ENCODE assay signal across 12 cellular contexts in the genomic region with DNA sequence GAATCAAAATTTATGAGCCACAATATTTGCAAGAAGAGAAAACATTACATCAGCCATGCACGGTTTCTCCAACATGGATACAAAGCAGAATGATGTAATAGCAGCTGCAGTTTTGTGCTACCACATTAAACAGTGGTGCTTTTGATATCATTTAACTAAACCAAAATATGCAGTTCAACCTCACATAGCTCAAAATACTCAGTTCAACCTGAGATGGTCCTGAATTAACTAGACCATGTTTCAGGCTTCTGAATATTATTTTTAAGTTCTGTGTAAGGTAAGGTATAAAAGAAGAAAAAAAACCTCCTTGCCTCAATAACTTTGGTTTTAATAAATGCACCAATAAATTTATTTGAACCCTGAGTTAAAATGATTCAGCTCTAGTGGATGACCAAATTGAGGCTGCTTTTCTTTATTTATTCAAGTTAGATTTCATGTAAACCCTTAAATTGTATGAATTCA. TPM values are rescaled to one million over a fixed set of nuclear protein-coding genes. Genes with fewer than 3 reads are reported as not detected.
DNase-seq lines count a peak whose midpoint lies in the region; ATAC-seq and TF ChIP-seq lines count a peak whose summit lies in the region.
"Had no signal": no experiment of that assay in that cellular context is flagged by ENCODE, and none has a peak within 500 bp of the region (broad histone marks: within the 10 kb centered on the region; RNA-seq: fewer than 3 reads in every experiment).

No MANE protein-coding gene starts in this region.

- no peak overlapping the region for H3K4me3 ChIP-seq in AG10803 (ENCODE audit: low read length)
- H3K4me3 ChIP-seq in IMR-90 (ENCODE audit: insufficient read depth, low read depth, low read length): no peak overlapping the region

- POLR2A ChIA-PET in IMR-90 (lab: Charles Lee; ENCODE audit: unreplicated experiment): no interaction called here

- no peaks in the 10 kb centered on the region for H3K9me3 Mint-ChIP-seq in activated naive CD8-positive, alpha-beta T cell treated with anti-CD3 and anti-CD28 coated beads, Interleukin-2, amount 50 U/mL, for 24 hours
- H3K9me3 Mint-ChIP-seq: natural killer cell treated with Interleukin-12 subunit alpha and Interleukin-12 subunit beta and Interleukin-15 and Interleukin-18, amount 100 ng/mL, for 72 hours had no signal

- H2BK5ac ChIP-seq in IMR-90 (ENCODE audit: low read depth, low read length, poor library complexity, severe bottlenecking): no peak overlapping the region

- H3K9ac ChIP-seq in IMR-90 (ENCODE audit: low read depth, low read length): peak overlapping the region; percentile 73

- H2AK5ac ChIP-seq in IMR-90 (ENCODE audit: low read depth, low read length): no peak overlapping the region

- in situ Hi-C loops in IMR-90 (cut with MboI; ENCODE audit: low sequenced_read_pairs): no loop called here

- H2BK120ac ChIP-seq in IMR-90 (ENCODE audit: low read depth, low read length): peak overlapping the region; percentile 74

- no peak overlapping the region; the same call in 1 of the 2 replicates for H3K18ac ChIP-seq in IMR-90 (ENCODE audit: low read depth, low read length)

- H2BK15ac ChIP-seq in IMR-90 (ENCODE audit: low read depth, low read length): no peak overlapping the region

- no peak for TF ChIP-seq RAD21 in IMR-90 (IDR thresholded peaks at IDR 0.05; ENCODE audit: low read length)

- no peak overlapping the region for H3K4ac ChIP-seq in IMR-90 (ENCODE audit: low read depth, low read length)

- TF ChIP-seq CTCF in AG10803 (conservative IDR thresholded peaks at IDR 0.05; ENCODE audit: low read length): no peak
- TF ChIP-seq CTCF in IMR-90 (conservative IDR thresholded peaks at IDR 0.05; ENCODE audit: low read depth, low read length): no peak

- H2AK9ac ChIP-seq in IMR-90 (replicated peaks; ENCODE audit: low read depth, low read length, poor library complexity): no peak overlapping the region

- H4K91ac ChIP-seq in IMR-90 (ENCODE audit: insufficient read depth, low read depth, low read length): peak overlapping the region; percentile 0; the same call in 1 of the 2 replicates

- no peaks in the 10 kb centered on the region for H3K36me3 ChIP-seq in IMR-90 (ENCODE audit: control insufficient read depth, insufficient read depth, low read length)

- no peak overlapping the region; the same call in 1 of the 2 replicates for H3K4me2 ChIP-seq in IMR-90 (ENCODE audit: low read depth, low read length)

- dilution Hi-C loops in IMR-90 (cut with HindIII; ENCODE audit: low sequenced_read_pairs, unreplicated experiment): no loop called here

- no peak overlapping the region for H2BK20ac ChIP-seq in IMR-90 (ENCODE audit: low read depth, low read length)

- peak overlapping the region; percentile 40; the same call in 1 of the 2 replicates for H3K56ac ChIP-seq in IMR-90 (ENCODE audit: extremely low read depth, insufficient read depth, low read length)

- no peak overlapping the region; the same call in 1 of the 2 replicates for H4K5ac ChIP-seq in IMR-90 (ENCODE audit: low read depth, low read length)

- H2AFZ ChIP-seq in IMR-90 (replicated peaks; ENCODE audit: low read length, poor library complexity): no peak overlapping the region

- H3K27ac ChIP-seq in IMR-90 (ENCODE audit: insufficient read depth, low read length): peak overlapping the region; percentile 93; the same call in 1 of the 2 replicates

- CTCF ChIA-PET in IMR-90 (lab: Yijun Ruan, JAX): no interaction called here

- H4K8ac ChIP-seq in IMR-90 (ENCODE audit: low read depth in 2 of 2, low read length in 2 of 2): peak overlapping the region in 1 of 2 experiments; percentile 1; a peak in 2 of 4 replicates

- intact Hi-C loops in IMR-90 (cut with micrococcal nuclease) (loop anchor here (5.0 kb wide), 1 partner anchor 38 kb away; no protein-coding TSS in a partner anchor), left ventricle myocardium superior (cut with micrococcal nuclease) (no loop called here)

- peak overlapping the region; percentile 4 for H3K27ac Mint-ChIP-seq in activated naive CD8-positive, alpha-beta T cell treated with anti-CD3 and anti-CD28 coated beads, Interleukin-2, amount 50 U/mL, for 24 hours
- H3K27ac Mint-ChIP-seq: natural killer cell treated with Interleukin-12 subunit alpha and Interleukin-12 subunit beta and Interleukin-15 and Interleukin-18, amount 100 ng/mL, for 72 hours had no signal

- peak; percentile 75 for ATAC-seq in IMR-90 (ENCODE audit: low read depth)
- no peak for ATAC-seq in activated naive CD8-positive, alpha-beta T cell treated with anti-CD3 and anti-CD28 coated beads, Interleukin-2, amount 50 U/mL, for 24 hours
- peak; percentile 73 for ATAC-seq in left ventricle myocardium superior
- no peak for ATAC-seq in HG02884 (IDR thresholded peaks at IDR 0.05; ENCODE audit: unreplicated experiment)
- ATAC-seq: natural killer cell treated with Interleukin-12 subunit alpha and Interleukin-12 subunit beta and Interleukin-15 and Interleukin-18, amount 100 ng/mL, for 72 hours had no signal

- H3K4me3 Mint-ChIP-seq in activated naive CD8-positive, alpha-beta T cell treated with anti-CD3 and anti-CD28 coated beads, Interleukin-2, amount 50 U/mL, for 24 hours: no peak overlapping the region
- H3K4me3 Mint-ChIP-seq: activated CD4-positive, alpha-beta T cell treated with anti-CD3 and anti-CD28 coated beads, Interleukin-2, amount 10 ng/mL, durations not matched to agents 7 days and 5 days; natural killer cell treated with Interleukin-12 subunit alpha and Interleukin-12 subunit beta and Interleukin-15 and Interleukin-18, amount 100 ng/mL, for 72 hours had no signal

- no peaks in the 10 kb centered on the region for H3K27me3 ChIP-seq in IMR-90 (ENCODE audit: control insufficient read depth, insufficient read depth, low read length)

- no TSS peak for BruUV-seq in IMR-90 (replicated peaks; lab: Mats Ljungman, UMichigan)

- no peak for TF ChIP-seq POLR2A in IMR-90 (IDR thresholded peaks at IDR 0.05; ENCODE audit: low read depth, low read length)

- H3K23ac ChIP-seq in IMR-90 (ENCODE audit: low read depth, low read length): no peak overlapping the region

- no CpG with 5 or more reads among the region's 1 CpG for WGBS in IMR-90 (ENCODE audit: extremely low coverage in 2 of 2, insufficient read length in 1 of 2), 2 experiments

- H3K79me1 ChIP-seq in IMR-90 (ENCODE audit: low read depth in 1 of 2, low read length in 2 of 2): no peaks in the 10 kb centered on the region

- H3K14ac ChIP-seq in IMR-90 (replicated peaks; ENCODE audit: low read depth, low read length): no peak overlapping the region

- peaks cover 3% of the 10 kb centered on the region for H3K36me3 Mint-ChIP-seq in activated naive CD8-positive, alpha-beta T cell treated with anti-CD3 and anti-CD28 coated beads, Interleukin-2, amount 50 U/mL, for 24 hours (ENCODE audit: low read depth)
- H3K36me3 Mint-ChIP-seq: natural killer cell treated with Interleukin-12 subunit alpha and Interleukin-12 subunit beta and Interleukin-15 and Interleukin-18, amount 100 ng/mL, for 72 hours had no signal

- peaks cover 12% of the 10 kb centered on the region for H3K4me1 Mint-ChIP-seq in activated naive CD8-positive, alpha-beta T cell treated with anti-CD3 and anti-CD28 coated beads, Interleukin-2, amount 50 U/mL, for 24 hours

- no peaks in the 10 kb centered on the region for H3K4me1 ChIP-seq in IMR-90 (ENCODE audit: control insufficient read depth, insufficient read depth, low read length)

- no peaks in the 10 kb centered on the region for H3K27me3 Mint-ChIP-seq in activated naive CD8-positive, alpha-beta T cell treated with anti-CD3 and anti-CD28 coated beads, Interleukin-2, amount 50 U/mL, for 24 hours
- H3K27me3 Mint-ChIP-seq: activated CD4-positive, alpha-beta T cell treated with anti-CD3 and anti-CD28 coated beads, Interleukin-2, amount 10 ng/mL, durations not matched to agents 7 days and 5 days; natural killer cell treated with Interleukin-12 subunit alpha and Interleukin-12 subunit beta and Interleukin-15 and Interleukin-18, amount 100 ng/mL, for 72 hours had no signal

- DNase-seq in AG10803 (ENCODE audit: low read depth): peak; percentile 90
- peak; percentile 87 for DNase-seq in IMR-90
- no peak for DNase-seq in activated naive CD8-positive, alpha-beta T cell treated with anti-CD3 and anti-CD28 coated beads, Interleukin-2, amount 50 U/mL, for 24 hours
- no peak for DNase-seq in left ventricle myocardium superior
- no peak for DNase-seq in germinal center (ENCODE audit: low spot score)
- DNase-seq in NK-92 (lab: John Stamatoyannopoulos, UW; ENCODE audit: unreplicated experiment): no peak
- no peak for DNase-seq in ecto neural progenitor cell (ENCODE audit: low spot score)
- DNase-seq: activated CD4-positive, alpha-beta T cell treated with anti-CD3 and anti-CD28 coated beads, Interleukin-2, amount 10 ng/mL, durations not matched to agents 7 days and 5 days had no signal

- H4K20me1 ChIP-seq in IMR-90 (ENCODE audit: insufficient read depth, low read length): no peaks in the 10 kb centered on the region

- no peaks in the 10 kb centered on the region for H3K9me1 ChIP-seq in IMR-90 (ENCODE audit: insufficient read depth, low read length)

- H3K9me3 ChIP-seq in IMR-90 (ENCODE audit: control insufficient read depth, insufficient read depth, low read length): no peaks in the 10 kb centered on the region

TF ChIP-seq in IMR-90, 13 proteins besides CTCF, POLR2A, EP300 and RAD21:
- peak; percentile 90 for TF ChIP-seq CEBPB (IDR thresholded peaks at IDR 0.05; ENCODE audit: low read depth, low read length)
- no peak for TF ChIP-seq ELK1 (IDR thresholded peaks at IDR 0.05; ENCODE audit: borderline replicate concordance, low read depth, low read length)
- TF ChIP-seq BHLHE40 (IDR thresholded peaks at IDR 0.05; ENCODE audit: low read depth, low read length): peak; percentile 27; the same call in 1 of the 2 replicates

RNA-seq across cellular contexts. Expression of gene TSPYL6, which starts 18.8 kb away (rescaled TPM):
- total RNA-seq in IMR-90 (2012; rRNA removed): not detected in 2 replicates
- not detected in 2 replicates for polyA plus RNA-seq in IMR-90 (2012; rRNA removed)
- polyA plus RNA-seq in IMR-90 (2012; cell fraction: cytosol; rRNA removed): not detected in 2 replicates
- 0.02 TPM in 1 of 2 replicates, not detected in the other for polyA plus RNA-seq in IMR-90 (2012; cell fraction: nucleus; rRNA removed; ENCODE audit: low replicate concordance)
- not detected for total RNA-seq in left ventricle myocardium superior
- total RNA-seq: activated CD4-positive, alpha-beta T cell treated with anti-CD3 and anti-CD28 coated beads, Interleukin-2, amount 10 ng/mL, durations not matched to agents 7 days and 5 days; Daoy; natural killer cell treated with Interleukin-12 subunit alpha and Interleukin-12 subunit beta and Interleukin-15 and Interleukin-18, amount 100 ng/mL, for 72 hours had no signal
- polyA plus RNA-seq: urinary bladder had no signal

Comparison
In these comparisons a context has a peak if more than half of its experiments do, and no peak if none do; other contexts are left out.
1. DNase-seq: peak in AG10803 (single experiment) and IMR-90 (single experiment); none in activated naive CD8-positive, alpha-beta T cell treated with anti-CD3 and anti-CD28 coated beads, Interleukin-2, amount 50 U/mL, for 24 hours (single experiment), left ventricle myocardium superior (single experiment), germinal center (single experiment), NK-92 (single experiment) and ecto neural progenitor cell (single experiment).
2. ATAC-seq: peak in IMR-90 (single experiment) and left ventricle myocardium superior (single experiment); none in activated naive CD8-positive, alpha-beta T cell treated with anti-CD3 and anti-CD28 coated beads, Interleukin-2, amount 50 U/mL, for 24 hours (single experiment) and HG02884 (single experiment).